12 cellular contexts compared by ENCODE assay signal in genomic region chr3:63921741-63922482, GRCh38. TPM values are rescaled to one million over a fixed set of nuclear protein-coding genes. Genes with fewer than 3 reads are reported as not detected.
A peak's percentile ranks its signal among the peaks of the same experiment; 100 is the strongest.
DNase-seq lines count a peak whose midpoint lies in the region; ATAC-seq and TF ChIP-seq lines count a peak whose summit lies in the region.
"Had no signal": no experiment of that assay in that cellular context is flagged by ENCODE, and none has a peak within 500 bp of the region (broad histone marks: within the 10 kb centered on the region; RNA-seq: fewer than 3 reads in every experiment).

No MANE protein-coding gene starts in this region.

- DNase-seq in naive thymus-derived CD4-positive, alpha-beta T cell = no peak
- DNase-seq in HCEC 1CT (no peak), NCI-H226 (no peak), cortex of kidney (lab: John Stamatoyannopoulos, UW) (no peak), NCI-H345 (lab: John Stamatoyannopoulos, UW) (no peak)
- DNase-seq: GM23248 had no signal

- H3K4me2 ChIP-seq in KMS-11 = peak overlapping the region; percentile 25; the same call in 1 of the 2 replicates

- TF ChIP-seq CTCF in KMS-11 (conservative IDR thresholded peaks at IDR 0.05; ENCODE audit: low read depth, low read length) = no peak

- H3K4me3 Mint-ChIP-seq in naive thymus-derived CD4-positive, alpha-beta T cell = no peak overlapping the region

- H3K9me3 ChIP-seq in naive thymus-derived CD4-positive, alpha-beta T cell (ENCODE audit: control insufficient read depth in 2 of 3, low read length in 3 of 3) = no peaks in the 10 kb centered on the region

- H3K4me1 ChIP-seq in KMS-11 (ENCODE audit: low read depth, poor library complexity, severe bottlenecking) = peaks cover 21% of the 10 kb centered on the region
- H3K4me1 ChIP-seq in naive thymus-derived CD4-positive, alpha-beta T cell (ENCODE audit: control insufficient read depth in 2 of 2, insufficient read depth in 2 of 2, low read length in 2 of 2) = no peaks in the 10 kb centered on the region

- H2AFZ ChIP-seq in KMS-11 (ENCODE audit: low read depth) = no peak overlapping the region
- H2AFZ ChIP-seq: GM23248 had no signal

- H3K36me3 Mint-ChIP-seq in naive thymus-derived CD4-positive, alpha-beta T cell = peaks cover 17 to 64% (median 47%) of the 10 kb centered on the region in 5 donors

- H3K4me1 Mint-ChIP-seq in naive thymus-derived CD4-positive, alpha-beta T cell = peaks cover 32 to 52% (median 36%) of the 10 kb centered on the region in 7 donors

- no peaks in the 10 kb centered on the region for H4K20me1 ChIP-seq in KMS-11 (ENCODE audit: insufficient read depth)

- no peaks in the 10 kb centered on the region for H3K9me3 Mint-ChIP-seq in naive thymus-derived CD4-positive, alpha-beta T cell

- CTCF ChIA-PET in naive thymus-derived CD4-positive, alpha-beta T cell (lab: Charles Lee) = no interaction called here

- peaks cover 9% of the 10 kb centered on the region; the same call in 1 of the 2 replicates for H3K79me2 ChIP-seq in KMS-11 (ENCODE audit: insufficient read depth, low read depth)

- no peaks in the 10 kb centered on the region for H3K27me3 ChIP-seq in KMS-11 (ENCODE audit: insufficient read depth, low read depth)
- H3K27me3 ChIP-seq in naive thymus-derived CD4-positive, alpha-beta T cell (ENCODE audit: control insufficient read depth in 2 of 2, insufficient read depth in 2 of 2, low read length in 2 of 2) = no peaks in the 10 kb centered on the region

- no peak overlapping the region for H3K4me3 ChIP-seq in KMS-11 (IDR thresholded peaks at IDR 0.05; ENCODE audit: insufficient read depth, low read depth, low read length)
- H3K4me3 ChIP-seq in naive thymus-derived CD4-positive, alpha-beta T cell (ENCODE audit: low read length) = no peak overlapping the region
- H3K4me3 ChIP-seq: GM23248 had no signal

- intact Hi-C loops in naive thymus-derived CD4-positive, alpha-beta T cell (cut with micrococcal nuclease) = no loop called here

- no peaks in the 10 kb centered on the region for H3K27me3 Mint-ChIP-seq in naive thymus-derived CD4-positive, alpha-beta T cell

- H3K27ac Mint-ChIP-seq in naive thymus-derived CD4-positive, alpha-beta T cell = peak overlapping the region in 2 of 9 donors; percentile 15 to 41

- no peak overlapping the region for H3K9ac ChIP-seq in KMS-11
- H3K9ac ChIP-seq: GM23248 had no signal

- H3K27ac ChIP-seq in KMS-11 = no peak overlapping the region
- H3K27ac ChIP-seq in naive thymus-derived CD4-positive, alpha-beta T cell (ENCODE audit: low read depth, low read length) = no peak overlapping the region
- H3K27ac ChIP-seq: GM23248 had no signal

- no peaks in the 10 kb centered on the region for H3K36me3 ChIP-seq in KMS-11 (ENCODE audit: insufficient read depth)
- H3K36me3 ChIP-seq in naive thymus-derived CD4-positive, alpha-beta T cell (ENCODE audit: control insufficient read depth in 2 of 3, insufficient read depth in 3 of 3, low read length in 3 of 3) = peaks cover 0 to 36% (median 4%) of the 10 kb centered on the region in 3 experiments

- POLR2A ChIA-PET in naive thymus-derived CD4-positive, alpha-beta T cell (lab: Charles Lee) = no interaction called here

- ATAC-seq in GM18868 (IDR thresholded peaks at IDR 0.05; ENCODE audit: unreplicated experiment) (peak; percentile 83), HG02610 (IDR thresholded peaks at IDR 0.05; ENCODE audit: unreplicated experiment) (peak; percentile 84)
- peak; percentile 74 for ATAC-seq in naive thymus-derived CD4-positive, alpha-beta T cell

RNA-seq across cellular contexts. Expression of gene SCAANT1, which starts 9.7 kb away (rescaled TPM):
- total RNA-seq in naive thymus-derived CD4-positive, alpha-beta T cell = not detected
- polyA plus RNA-seq in naive thymus-derived CD4-positive, alpha-beta T cell = not detected
- total RNA-seq: frontal cortex, GM23248, posterior vena cava had no signal
- polyA plus RNA-seq: GM23248, thymus had no signal

RNA-seq across cellular contexts. Expression of gene ATXN7, which starts 58.2 kb away (rescaled TPM):
- total RNA-seq in naive thymus-derived CD4-positive, alpha-beta T cell = 100 to 1,000 TPM in 4 of 5 experiments, 10 to 100 TPM in 1; 72.2 to 204 (median 160) TPM
- polyA plus RNA-seq in naive thymus-derived CD4-positive, alpha-beta T cell = 10 to 100 TPM; 29.8 to 31.6 TPM

RNA-seq across cellular contexts. Expression of gene THOC7, which starts 58.3 kb away (rescaled TPM):
- 10 to 100 TPM; 24.6 to 86.2 (median 38.7) TPM for total RNA-seq in naive thymus-derived CD4-positive, alpha-beta T cell
- 100 to 1,000 TPM in 1 of 2 donors, 10 to 100 TPM in 1; 60.0 to 113 TPM for polyA plus RNA-seq in naive thymus-derived CD4-positive, alpha-beta T cell
